Comparison of ENCODE assay signal across 7 cellular contexts in the genomic region with DNA sequence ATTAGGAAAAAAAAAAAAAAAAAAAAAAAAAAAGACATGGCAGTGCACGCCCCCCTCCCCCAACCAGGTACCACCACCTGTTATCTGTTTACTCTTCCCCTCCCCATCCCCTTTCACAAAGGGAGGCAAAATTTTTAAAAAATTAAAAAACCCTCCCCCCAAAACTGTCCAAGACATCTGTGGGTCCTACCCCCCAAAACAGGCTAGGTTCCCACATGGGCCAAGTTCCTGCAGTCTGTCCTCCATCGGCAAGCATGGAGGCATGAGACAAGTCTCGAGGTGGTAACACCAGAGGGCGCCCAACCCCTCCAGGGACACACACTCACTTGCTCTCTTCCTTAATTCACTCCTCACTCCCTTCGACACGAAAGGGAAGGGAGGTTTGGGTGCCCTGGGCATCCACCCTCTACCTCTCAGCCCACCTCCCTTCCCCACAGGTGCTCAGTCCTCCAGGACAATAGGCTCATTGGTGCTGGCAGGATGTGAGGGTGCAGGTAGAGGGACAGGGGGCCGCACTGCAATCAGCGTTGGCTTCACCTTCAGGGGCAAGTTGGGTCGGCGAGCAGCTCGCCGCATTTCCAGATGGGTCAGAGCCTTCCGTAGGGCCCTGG.
DNase-seq lines count a peak whose midpoint lies in the region; ATAC-seq and TF ChIP-seq lines count a peak whose summit lies in the region.

No MANE protein-coding gene starts in this region.

- H3K27me3 ChIP-seq in WERI-Rb-1 (ENCODE audit: insufficient read depth, low read depth, severe bottlenecking), result no peaks in the 10 kb centered on the region

- peak; percentile 73 for TF ChIP-seq CTCF in GM12874 (IDR thresholded peaks at IDR 0.05; ENCODE audit: insufficient read depth, low read depth, low read length)
- peak; percentile 91 for TF ChIP-seq CTCF in WERI-Rb-1 (IDR thresholded peaks at IDR 0.05; ENCODE audit: low read depth, low read length)
- peak; percentile 66 for TF ChIP-seq CTCF in cardiac fibroblast (IDR thresholded peaks at IDR 0.05; ENCODE audit: low read depth, low read length)

- no peaks in the 10 kb centered on the region for H3K9me3 ChIP-seq in WERI-Rb-1 (ENCODE audit: severe bottlenecking)

- no peak overlapping the region; the same call in 1 of the 2 replicates for H3K27ac ChIP-seq in WERI-Rb-1

- no peak for ATAC-seq in GM19035 (IDR thresholded peaks at IDR 0.05; ENCODE audit: unreplicated experiment)

- peaks cover 65% of the 10 kb centered on the region for H3K36me3 ChIP-seq in WERI-Rb-1

- DNase-seq in NCI-H2029 treated with DMSO at 0.1 percent for 48 hours (lab: John Stamatoyannopoulos, UW) (peak; percentile 6), WERI-Rb-1 (peak; percentile 86), cardiac fibroblast (ENCODE audit: low read depth in 2 of 2) (peak; percentile 83 to 86), left kidney (ENCODE audit: low read depth, low spot score) (peak; percentile 88)
- peak; percentile 52 to 59 (median 56) for DNase-seq in stimulated activated CD4-positive, alpha-beta T cell treated with anti-CD3 and anti-CD28 coated beads, TNF-alpha, amount 100 ng/mL, for 1 hour (ENCODE audit: low read depth in 3 of 3, low spot score in 1 of 3)

- H3K4me3 ChIP-seq in WERI-Rb-1 (ENCODE audit: low read depth, low read length), result no peak overlapping the region
- no peak overlapping the region for H3K4me3 ChIP-seq in cardiac fibroblast (replicated peaks in 1 of 2; ENCODE audit: low read depth in 2 of 2, low read length in 2 of 2)

Comparison
In these comparisons a context has a peak if more than half of its experiments do, and no peak if none do; other contexts are left out.
1. DNase-seq: peak in every context shown above with its lines; median percentile 88 in left kidney; 86 in WERI-Rb-1; 84 in cardiac fibroblast; 56 in stimulated activated CD4-positive, alpha-beta T cell treated with anti-CD3 and anti-CD28 coated beads, TNF-alpha, amount 100 ng/mL, for 1 hour; 6 in NCI-H2029 treated with DMSO at 0.1 percent for 48 hours.